Comparison of ENCODE assay signal across 9 cellular contexts in genomic region chr16:4951583-4951982, GRCh38. TPM values are rescaled to one million over a fixed set of nuclear protein-coding genes. Genes with fewer than 3 reads are reported as not detected.
"Had no signal": no experiment of that assay in that cellular context is flagged by ENCODE, and none has a peak within 500 bp of the region (broad histone marks: within the 10 kb centered on the region; RNA-seq: fewer than 3 reads in every experiment).

No MANE protein-coding gene starts in this region.

RNA-seq across cellular contexts. Expression of gene SEC14L5, which starts 6.5 kb away (rescaled TPM):
- total RNA-seq: activated naive CD4-positive, alpha-beta T cell treated with anti-CD3 and anti-CD28 coated beads for 36 hours; activated T-cell treated with anti-CD3 and anti-CD28 coated beads, Interleukin-2, amount 50 U/mL, for 4 hours; activated T-helper 1 cell treated with anti-CD3 and anti-CD28 coated beads, Interleukin-12 subunit alpha, Interleukin-12 subunit beta, Interleukin-2, Interleukin-4 antibody, amounts not matched to agents 30 ng/mL and 10 ng/mL and 1 ng/mL, durations not matched to agents 14 hours and 24 hours and 36 hours; activated T-helper 2 cell treated with anti-CD3 and anti-CD28 coated beads, Interferon-gamma antibody, Interleukin-2, Interleukin-4, amounts not matched to agents 10 μg/mL and 5 μg/mL and 100 μg/mL, durations not matched to agents 14 hours and 24 hours and 36 hours had no signal
- polyA plus RNA-seq: cardiac muscle cell had no signal

RNA-seq across cellular contexts. Expression of gene PPL, which starts 14.6 kb away (rescaled TPM):
- total RNA-seq: activated naive CD4-positive, alpha-beta T cell treated with anti-CD3 and anti-CD28 coated beads, Interleukin-2, amount 50 U/mL, for 72 hours; activated naive CD8-positive, alpha-beta T cell treated with anti-CD3 and anti-CD28 coated beads for 36 hours; activated naive CD8-positive, alpha-beta T cell treated with anti-CD3 and anti-CD28 coated beads, Interleukin-2, amount 10 ng/mL, durations not matched to agents 7 days and 5 days; activated T-helper 1 cell treated with anti-CD3 and anti-CD28 coated beads, Interleukin-12 subunit alpha, Interleukin-12 subunit beta, Interleukin-2, Interleukin-4 antibody, amounts not matched to agents 30 ng/mL and 10 ng/mL and 1 ng/mL, durations not matched to agents 14 hours and 24 hours and 36 hours; activated T-helper 17 cell treated with anti-CD3 and anti-CD28 coated beads, Interleukin-2, amount 50 U/mL, for 72 hours; activated T-helper 2 cell treated with anti-CD3 and anti-CD28 coated beads, Interferon-gamma antibody, Interleukin-2, Interleukin-4, amounts not matched to agents 10 μg/mL and 5 μg/mL and 100 μg/mL, durations not matched to agents 14 hours and 24 hours and 36 hours had no signal
